Comparison of ENCODE assay signal across 8 cellular contexts in the genomic region with DNA sequence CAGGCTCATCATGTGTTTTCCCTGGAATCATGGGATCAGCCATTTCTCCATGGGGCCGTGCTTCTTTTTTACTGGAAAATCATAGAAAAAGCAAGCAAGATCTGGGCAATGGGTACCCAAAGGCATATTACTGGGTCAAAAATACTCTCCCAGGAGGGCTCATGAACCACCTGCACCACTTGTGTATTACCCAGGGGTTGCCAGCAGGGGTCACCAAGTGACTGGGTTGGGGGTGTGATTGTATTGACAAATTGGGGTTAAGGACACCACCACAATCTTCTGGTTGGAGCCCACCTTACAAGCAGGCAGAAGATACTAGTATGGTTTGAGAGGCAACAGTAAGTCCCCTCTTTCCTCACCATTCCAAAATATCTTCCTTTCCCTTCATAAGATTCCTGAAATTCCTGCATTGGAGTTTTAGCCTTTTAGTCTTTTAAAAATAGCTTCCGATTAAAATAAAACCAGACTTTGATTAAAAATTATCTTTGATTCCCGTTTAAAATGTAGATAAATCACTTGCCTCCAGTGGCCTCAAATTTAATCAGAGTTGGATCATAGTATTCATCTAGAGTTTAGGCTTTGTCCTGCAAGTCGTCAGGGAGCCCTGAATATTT.
DNase-seq lines count a peak whose midpoint lies in the region; ATAC-seq and TF ChIP-seq lines count a peak whose summit lies in the region.

No MANE protein-coding gene starts in this region.

- H3K4me1 ChIP-seq in SJCRH30: no peaks in the 10 kb centered on the region

- H3K4me3 Mint-ChIP-seq in brain: no peak overlapping the region

- no peak for TF ChIP-seq POLR2A in lower leg skin (IDR thresholded peaks at IDR 0.05)

- peak; percentile 35 for DNase-seq in AG08396 (ENCODE audit: low spot score)
- peak; percentile 40 for DNase-seq in GM13976 (ENCODE audit: low spot score)
- peak; percentile 27 to 64 for DNase-seq in SJCRH30
- DNase-seq in left kidney (ENCODE audit: low read depth, low spot score): peak; percentile 66
- DNase-seq in stimulated activated naive CD8-positive, alpha-beta T cell treated with anti-CD3 and anti-CD28 coated beads, Interleukin-15, Interleukin-2, amounts not matched to agents 100 U/mL and 50 U/mL, for 24 hours: peak; percentile 58
- no peak for DNase-seq in lower leg skin (ENCODE audit: low spot score in 2 of 2)

- in situ Hi-C loops in GM13976 (cut with MboI; ENCODE audit: low sequenced_read_pairs, unreplicated experiment): no loop called here

- H3K9me3 ChIP-seq in SJCRH30 (replicated peaks): no peaks in the 10 kb centered on the region

- peak; percentile 59 for ATAC-seq in HG03064 (IDR thresholded peaks at IDR 0.05; ENCODE audit: low read depth, unreplicated experiment)
- ATAC-seq in stimulated activated naive CD8-positive, alpha-beta T cell treated with anti-CD3 and anti-CD28 coated beads, Interleukin-15, Interleukin-2, amounts not matched to agents 100 U/mL and 50 U/mL, for 24 hours: peak; percentile 49

- intact Hi-C loops in lower leg skin (cut with DNase I; ENCODE audit: low total_unique reads): no loop called here

- peaks cover 20% of the 10 kb centered on the region for H3K4me1 Mint-ChIP-seq in brain

- no peaks in the 10 kb centered on the region for H3K36me3 Mint-ChIP-seq in brain

- no peaks in the 10 kb centered on the region for H3K36me3 ChIP-seq in SJCRH30

- no peak overlapping the region for H3K4me3 ChIP-seq in SJCRH30
- H3K4me3 ChIP-seq in lower leg skin (ENCODE audit: low read depth, poor library complexity, severe bottlenecking): no peak overlapping the region

- H3K27me3 ChIP-seq in SJCRH30: no peaks in the 10 kb centered on the region

- WGBS in lower leg skin, 2 donors: 41 to 42% methylated on average over 4 of the region's 4 CpGs

- H3K27ac Mint-ChIP-seq in brain: no peak overlapping the region

- H3K27me3 Mint-ChIP-seq in brain: peaks cover 15% of the 10 kb centered on the region

- peaks cover 0 to 2% (median 0%) of the 10 kb centered on the region in 5 experiments for H3K9me3 Mint-ChIP-seq in brain

- no peak overlapping the region for H3K27ac ChIP-seq in SJCRH30

- peak; percentile 50 for TF ChIP-seq CTCF in GM13976 (IDR thresholded peaks at IDR 0.05; ENCODE audit: borderline replicate concordance, control extremely low read depth, extremely low read depth, insufficient read depth, missing control alignments)
- TF ChIP-seq CTCF in brain (conservative IDR thresholded peaks at IDR 0.05): peak; percentile 55 to 72
- no peak for TF ChIP-seq CTCF in lower leg skin (IDR thresholded peaks at IDR 0.05)

Comparison
In these comparisons a context has a peak if more than half of its experiments do, and no peak if none do; other contexts are left out.
1. DNase-seq: peak in AG08396 (single experiment), GM13976 (single experiment), SJCRH30 (2 of 2), left kidney (single experiment) and stimulated activated naive CD8-positive, alpha-beta T cell treated with anti-CD3 and anti-CD28 coated beads, Interleukin-15, Interleukin-2, amounts not matched to agents 100 U/mL and 50 U/mL, for 24 hours (single experiment); none in lower leg skin (0 of 2).
2. CTCF ChIP-seq: peak in GM13976 (single experiment) and brain (2 of 2); none in lower leg skin (0 of 3).